ENCODE assay signal across 15 cellular contexts in the genomic region with DNA sequence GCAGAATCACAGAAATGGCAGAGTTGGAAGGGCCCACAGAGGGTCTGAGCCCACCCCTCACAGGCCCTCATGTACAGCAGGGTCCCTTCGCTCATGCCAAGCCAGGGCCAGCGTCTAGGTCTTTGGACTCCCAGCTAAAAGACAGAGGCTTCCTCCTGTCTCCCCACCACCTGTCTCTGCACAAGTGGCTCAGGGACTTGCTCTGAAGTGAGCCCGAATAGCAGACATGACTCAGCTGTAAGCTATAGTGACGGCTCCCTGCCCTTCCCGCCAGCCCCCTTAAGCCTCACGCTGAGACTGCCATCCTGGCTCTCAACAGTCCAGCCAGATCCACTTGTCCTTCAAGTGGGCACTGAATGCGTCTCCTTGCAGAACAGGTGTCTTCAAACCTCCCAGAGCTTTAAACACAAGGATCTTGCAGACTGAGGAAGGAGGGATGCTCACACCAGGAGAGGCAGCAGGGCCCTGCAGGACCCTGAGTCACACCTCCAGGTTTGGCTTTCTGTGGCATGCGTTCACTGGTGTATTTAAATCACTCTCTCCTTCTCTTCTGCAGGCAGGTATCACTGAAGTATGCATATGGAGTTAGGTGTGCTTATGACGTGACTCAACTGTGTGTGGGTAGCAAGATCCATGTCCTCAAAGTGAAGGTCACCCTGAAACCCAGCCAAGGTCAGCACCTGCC.
"Had no signal": no experiment of that assay in that cellular context is flagged by ENCODE, and none has a peak within 500 bp of the region (broad histone marks: within the 10 kb centered on the region; RNA-seq: fewer than 3 reads in every experiment).

No MANE protein-coding gene starts in this region.

- H3K9me3 ChIP-seq: psoas muscle, spleen, transverse colon had no signal

- H3K27ac Mint-ChIP-seq: activated CD8-positive, alpha-beta T cell treated with anti-CD3 and anti-CD28 coated beads, Interleukin-2, amount 10 ng/mL, durations not matched to agents 7 days and 5 days; activated naive CD8-positive, alpha-beta T cell; brain; dendritic cell treated with granulocyte-macrophage colony-stimulating factor and Interleukin-4, amounts not matched to agents 40 ng/mL and 50 ng/mL, for 4 days; stimulated activated naive B cell treated with anti-CD40 and anti-IgM and Interleukin-4, amounts not matched to agents 10 μg/mL and 1 μg/mL and 100 μg/mL, for 72 hours had no signal

- ATAC-seq: activated CD8-positive, alpha-beta T cell treated with anti-CD3 and anti-CD28 coated beads, Interleukin-2, amount 10 ng/mL, durations not matched to agents 7 days and 5 days; psoas muscle; sciatic nerve; stimulated activated naive B cell treated with anti-CD40 and anti-IgM and Interleukin-4, amounts not matched to agents 10 μg/mL and 1 μg/mL and 100 μg/mL, for 72 hours had no signal

- H3K36me3 Mint-ChIP-seq: activated naive CD8-positive, alpha-beta T cell; brain; naive B cell; stimulated activated naive B cell treated with anti-CD40 and anti-IgM and Interleukin-4, amounts not matched to agents 10 μg/mL and 1 μg/mL and 100 μg/mL, for 72 hours had no signal

- H3K4me1 ChIP-seq: psoas muscle, spleen had no signal

- H3K27ac ChIP-seq: psoas muscle, spleen, transverse colon had no signal

- H3K36me3 ChIP-seq: spleen, transverse colon had no signal

- H3K4me3 ChIP-seq: lung, psoas muscle, spleen, transverse colon had no signal

- DNase-seq: activated CD8-positive, alpha-beta T cell treated with anti-CD3 and anti-CD28 coated beads, Interleukin-2, amount 10 ng/mL, durations not matched to agents 7 days and 5 days; amygdala; hippocampal formation; naive B cell; psoas muscle; stimulated activated CD4-positive, alpha-beta T cell treated with anti-CD3 and anti-CD28 coated beads, Interleukin-1b, Interleukin-23, amount 100 ng/mL, for 48 hours; stimulated activated naive B cell treated with anti-CD40 and anti-IgM and Interleukin-4, amounts not matched to agents 10 μg/mL and 1 μg/mL and 100 μg/mL, for 72 hours; SW 1271; transverse colon had no signal

- H3K27me3 Mint-ChIP-seq: activated naive CD8-positive, alpha-beta T cell had no signal

- H3K4me3 Mint-ChIP-seq: activated CD8-positive, alpha-beta T cell treated with anti-CD3 and anti-CD28 coated beads, Interleukin-2, amount 10 ng/mL, durations not matched to agents 7 days and 5 days; activated naive CD8-positive, alpha-beta T cell; brain; dendritic cell treated with granulocyte-macrophage colony-stimulating factor and Interleukin-4, amounts not matched to agents 40 ng/mL and 50 ng/mL, for 4 days; naive B cell; stimulated activated naive B cell treated with anti-CD40 and anti-IgM and Interleukin-4, amounts not matched to agents 10 μg/mL and 1 μg/mL and 100 μg/mL, for 72 hours had no signal

- H3K9me3 Mint-ChIP-seq: dendritic cell treated with granulocyte-macrophage colony-stimulating factor and Interleukin-4, amounts not matched to agents 40 ng/mL and 50 ng/mL, for 4 days; naive B cell had no signal
